ENCODE assay signal across 17 cellular contexts in genomic region chr3:188341501-188341900, GRCh38.
"Had no signal": no experiment of that assay in that cellular context is flagged by ENCODE, and none has a peak within 500 bp of the region (broad histone marks: within the 10 kb centered on the region; RNA-seq: fewer than 3 reads in every experiment).

No MANE protein-coding gene starts in this region.

- H3K36me3 Mint-ChIP-seq: WTC11 had no signal

- H3K27ac ChIP-seq: hepatocyte, testis, vagina had no signal

- H3K4me1 ChIP-seq: testis had no signal

- H3K27me3 ChIP-seq: hepatocyte, testis, vagina had no signal

- DNase-seq: activated naive CD4-positive, alpha-beta T cell; activated T-cell treated with anti-CD3 and anti-CD28 coated beads, Interleukin-2, amount 50 U/mL, for 4 hours; cortex of kidney; endodermal cell; immature natural killer cell; kidney glomerular epithelial cell; posterior cingulate gyrus; stimulated activated CD4-positive, alpha-beta T cell treated with anti-CD3 and anti-CD28 coated beads, Interleukin-12 subunit alpha, Interleukin-12 subunit beta, amount 100 ng/mL, for 4 hours; T1000; testis had no signal

- H3K4me3 Mint-ChIP-seq: activated T-cell treated with anti-CD3 and anti-CD28 coated beads, Interleukin-2, amount 50 U/mL, for 4 hours; endodermal cell; immature natural killer cell; memory B cell; T-helper 1 cell treated with Interleukin-12 subunit alpha and Interleukin-12 subunit beta and Interleukin-4 antibody, amounts not matched to agents 30 μg/mL and 1 μg/mL, for 36 hours; type B pancreatic cell; WTC11 had no signal

- ATAC-seq: activated T-cell treated with anti-CD3 and anti-CD28 coated beads, Interleukin-2, amount 50 U/mL, for 4 hours; WTC11 had no signal

- H3K27me3 Mint-ChIP-seq: memory B cell, type B pancreatic cell had no signal

- H3K9me3 Mint-ChIP-seq: activated T-cell treated with anti-CD3 and anti-CD28 coated beads, Interleukin-2, amount 50 U/mL, for 4 hours; activated T-helper 2 cell treated with anti-CD3 and anti-CD28 coated beads, Interferon-gamma antibody, Interleukin-2, Interleukin-4, amounts not matched to agents 10 μg/mL and 5 μg/mL and 100 μg/mL, durations not matched to agents 14 hours and 24 hours and 36 hours; endodermal cell; immature natural killer cell; memory B cell; T-helper 1 cell treated with Interleukin-12 subunit alpha and Interleukin-12 subunit beta and Interleukin-4 antibody, amounts not matched to agents 30 μg/mL and 1 μg/mL, for 36 hours; type B pancreatic cell; WTC11 had no signal

- H3K4me3 ChIP-seq: hepatocyte, testis, vagina had no signal

- H3K36me3 ChIP-seq: vagina had no signal

- H3K9me3 ChIP-seq: testis, vagina had no signal

- H3K27ac Mint-ChIP-seq: activated T-helper 2 cell treated with anti-CD3 and anti-CD28 coated beads, Interferon-gamma antibody, Interleukin-2, Interleukin-4, amounts not matched to agents 10 μg/mL and 5 μg/mL and 100 μg/mL, durations not matched to agents 14 hours and 24 hours and 36 hours; endodermal cell; memory B cell; T-helper 1 cell treated with Interleukin-12 subunit alpha and Interleukin-12 subunit beta and Interleukin-4 antibody, amounts not matched to agents 30 μg/mL and 1 μg/mL, for 36 hours; type B pancreatic cell; WTC11 had no signal
